Comparison of ENCODE assay signal across 15 cellular contexts in genomic region chr11:1782831-1783724, GRCh38. TPM values are rescaled to one million over a fixed set of nuclear protein-coding genes. Genes with fewer than 3 reads are reported as not detected.
DNase-seq lines count a peak whose midpoint lies in the region; ATAC-seq and TF ChIP-seq lines count a peak whose summit lies in the region.
"Had no signal": no experiment of that assay in that cellular context is flagged by ENCODE, and none has a peak within 500 bp of the region (broad histone marks: within the 10 kb centered on the region; RNA-seq: fewer than 3 reads in every experiment).

No MANE protein-coding gene starts in this region.

- DNase-seq in Peyer's patch (peak; percentile 16 to 63 (median 43)), fibroblast of peridontal ligament (ENCODE audit: extremely low read depth) (peak; percentile 25), retinal pigment epithelial cell (ENCODE audit: low read depth) (peak; percentile 75), anterior cingulate cortex (lab: John Stamatoyannopoulos, UW) (no peak), SIG-M5 (lab: John Stamatoyannopoulos, UW) (no peak), NCI-H526 (lab: John Stamatoyannopoulos, UW) (no peak), left colon (no peak)
- DNase-seq: activated T-cell treated with anti-CD3 and anti-CD28 coated beads, Interleukin-2, amount 50 U/mL, for 4 hours; caudate nucleus; midbrain; NCI-H446; stimulated activated CD8-positive, alpha-beta memory T cell treated with anti-CD3 and anti-CD28 coated beads, Interleukin-4, amount 100 ng/mL, for 48 hours had no signal

- CTCF ChIA-PET in HEK293 (lab: Yijun Ruan, JAX), result interaction anchor here (0.5 to 0.7 kb wide), 3 partner anchors 25 to 52 kb away, joined by 3 to 4 read pairs (median 3); partner anchors contain the start of gene SYT8

- POLR2A ChIA-PET in HEK293 (lab: Yijun Ruan, JAX), result no interaction called here

- no peak for ATAC-seq in left colon
- ATAC-seq: activated T-cell treated with anti-CD3 and anti-CD28 coated beads, Interleukin-2, amount 50 U/mL, for 4 hours had no signal

- no peak for TF ChIP-seq CTCF in HEK293 (tag by site-specific recombination; IDR thresholded peaks at IDR 0.05)
- TF ChIP-seq CTCF in Peyer's patch (IDR thresholded peaks at IDR 0.05), result no peak
- no peak for TF ChIP-seq CTCF in retinal pigment epithelial cell (conservative IDR thresholded peaks at IDR 0.05; ENCODE audit: low read depth, low read length)

- no peaks in the 10 kb centered on the region for H3K27me3 ChIP-seq in Peyer's patch

- H3K27ac ChIP-seq in HEK293 (ENCODE audit: extremely low read depth, low read depth, low read length) (no peak overlapping the region), Peyer's patch (peak overlapping the region in 2 of 4 donors; percentile 30 to 31)

- no peaks in the 10 kb centered on the region for H3K9me3 ChIP-seq in HEK293 (ENCODE audit: control insufficient read depth, insufficient read depth, low read depth, low read length)
- H3K9me3 ChIP-seq in Peyer's patch, result no peaks in the 10 kb centered on the region

- H3K36me3 ChIP-seq in HEK293 (ENCODE audit: control insufficient read depth in 2 of 2, insufficient read depth in 1 of 2, low read length in 2 of 2), result no peaks in the 10 kb centered on the region
- no peaks in the 10 kb centered on the region for H3K36me3 ChIP-seq in Peyer's patch

- no peak overlapping the region for H3K4me3 ChIP-seq in HEK293 (ENCODE audit: low read depth, low read length)
- no peak overlapping the region for H3K4me3 ChIP-seq in Peyer's patch
- H3K4me3 ChIP-seq in retinal pigment epithelial cell (ENCODE audit: low read length), result no peak overlapping the region

- intact Hi-C loops in left colon (cut with DNase I, micrococcal nuclease), result no loop called here

- H3K4me1 ChIP-seq in HEK293 (ENCODE audit: control insufficient read depth, insufficient read depth, low read length) (no peaks in the 10 kb centered on the region), Peyer's patch (peaks cover 0 to 12% (median 5%) of the 10 kb centered on the region in 4 donors)

- TF ChIP-seq POLR2A in Peyer's patch (IDR thresholded peaks at IDR 0.05), result no peak

TF ChIP-seq in HEK293, 187 proteins besides CTCF, POLR2A, EP300 and RAD21:
- TF ChIP-seq ZNF169 (tag by site-specific recombination; IDR thresholded peaks at IDR 0.05) (no peak), REPIN1 (tag by site-specific recombination; IDR thresholded peaks at IDR 0.05; ENCODE audit: low read depth) (no peak), WT1 (tag by site-specific recombination; IDR thresholded peaks at IDR 0.05) (0 out of 2 replicates have a peak, but pooled peaks have one; percentile 34), OSR2 (tag by site-specific recombination; IDR thresholded peaks at IDR 0.05) (0 out of 2 replicates have a peak, but pooled peaks have one; percentile 27), ZNF274 (IDR thresholded peaks at IDR 0.05; ENCODE audit: low read length) (no peak), ZNF274 (tag by site-specific recombination; IDR thresholded peaks at IDR 0.05; ENCODE audit: borderline replicate concordance) (no peak), SETDB1 (IDR thresholded peaks at IDR 0.05; ENCODE audit: insufficient read length, low read length) (peak; percentile 57), ATF2 (tag by site-specific recombination; IDR thresholded peaks at IDR 0.05; ENCODE audit: low read depth) (no peak), ZNF529 (tag by site-specific recombination; IDR thresholded peaks at IDR 0.05; ENCODE audit: insufficient replicate concordance) (no peak), ZNF510 (tag by site-specific recombination; IDR thresholded peaks at IDR 0.05; ENCODE audit: insufficient replicate concordance) (no peak), TRIM28 (IDR thresholded peaks at IDR 0.05; ENCODE audit: borderline replicate concordance, low read length) (0 out of 2 replicates have a peak, but pooled peaks have one; percentile 35), GLIS2 (tag by site-specific recombination; IDR thresholded peaks at IDR 0.05) (no peak), ZNF449 (tag by site-specific recombination; IDR thresholded peaks at IDR 0.05) (no peak), ZNF394 (tag by site-specific recombination; IDR thresholded peaks at IDR 0.05; ENCODE audit: borderline replicate concordance) (no peak), GLIS1 (tag by site-specific recombination; IDR thresholded peaks at IDR 0.05) (peak; percentile 32; the same call in 1 of the 2 replicates), TSHZ1 (tag by site-specific recombination; IDR thresholded peaks at IDR 0.05; ENCODE audit: borderline replicate concordance) (no peak), ZNF704 (tag by site-specific recombination; IDR thresholded peaks at IDR 0.05) (no peak), ZNF785 (tag by site-specific recombination; IDR thresholded peaks at IDR 0.05) (no peak), SCRT2 (tag by site-specific recombination; IDR thresholded peaks at IDR 0.05) (no peak)

RNA-seq across cellular contexts. Expression of gene CTSD, which starts 19.4 kb away (rescaled TPM):
- 1,000 to 10,000 TPM in 2 of 4 donors, 100 to 1,000 TPM in 2; 129 to 1,688 (median 1,221) TPM for total RNA-seq in Peyer's patch
- 1,000 to 10,000 TPM; 1,016 to 1,279 TPM for total RNA-seq in left colon

RNA-seq across cellular contexts. Expression of gene IFITM10, which starts 32.7 kb away (rescaled TPM):
- total RNA-seq in Peyer's patch, result 1 to 10 TPM in 3 of 4 donors, under 1 TPM in 1; 0.88 to 5.0 (median 3.4) TPM
- total RNA-seq in left colon, result 1 to 10 TPM in 1 of 2 donors, under 1 TPM in 1; 0.87 to 1.7 TPM
- total RNA-seq: skeletal muscle tissue had no signal

RNA-seq across cellular contexts. Expression of gene SYT8, which starts 51.7 kb away (rescaled TPM):
- total RNA-seq in Peyer's patch (10 to 100 TPM in 3 of 4 donors, not detected in 1; 21.3 to 57.6 (median 44.6) TPM), left colon (1 to 10 TPM in 1 of 2 donors, under 1 TPM in 1; 0.75 to 4.6 TPM)
- total RNA-seq: activated T-cell treated with anti-CD3 and anti-CD28 coated beads, Interleukin-2, amount 50 U/mL, for 4 hours; frontal cortex; skeletal muscle tissue had no signal

RNA-seq across cellular contexts. Expression of gene TNNI2, which starts 55.7 kb away (rescaled TPM):
- total RNA-seq in Peyer's patch, result 10 to 100 TPM in 1 of 4 donors, 1 to 10 TPM in 2, not detected in 1; 4.7 to 23.9 (median 9.3) TPM
- total RNA-seq in left colon, result under 1 TPM in 1 of 2 donors, not detected in 1; 0.92 TPM
- total RNA-seq: activated T-cell treated with anti-CD3 and anti-CD28 coated beads, Interleukin-2, amount 50 U/mL, for 4 hours; frontal cortex had no signal

Comparison
In these comparisons a context has a peak if more than half of its experiments do, and no peak if none do; other contexts are left out.
1. DNase-seq: peak in Peyer's patch (3 of 3), fibroblast of peridontal ligament (single experiment) and retinal pigment epithelial cell (single experiment); none in anterior cingulate cortex (0 of 58), SIG-M5 (single experiment), NCI-H526 (0 of 2) and left colon (0 of 2).